In genomic region chr13:52513957-52514596, GRCh38 we compare ENCODE assay signal across 8 cellular contexts. TPM values are rescaled to one million over a fixed set of nuclear protein-coding genes. Genes with fewer than 3 reads are reported as not detected.
DNase-seq lines count a peak whose midpoint lies in the region; TF ChIP-seq lines count a peak whose summit lies in the region.
"Not testable (repeated sequence)": the region's sequence is repeated elsewhere in the genome, so short reads cannot be mapped to it uniquely, and the experiment has no call there.

No MANE protein-coding gene starts in this region.

- H3K4me3 ChIP-seq in adipocyte (ENCODE audit: low read length); fibroblast of mammary gland (ENCODE audit: control insufficient read depth, low read depth, low read length): not testable (repeated sequence)

- H3K36me3 Mint-ChIP-seq in activated CD4-positive, alpha-beta T cell treated with anti-CD3 and anti-CD28 coated beads, Interleukin-2, amount 10 ng/mL, durations not matched to agents 24 days and 14 days (ENCODE audit: low read depth) = not testable (repeated sequence)

- H3K4me1 ChIP-seq in adipocyte (ENCODE audit: control insufficient read depth, insufficient read depth, low read length) = not testable (repeated sequence)

- H3K4me1 Mint-ChIP-seq in activated CD4-positive, alpha-beta T cell treated with anti-CD3 and anti-CD28 coated beads, Interleukin-2, amount 10 ng/mL, durations not matched to agents 24 days and 14 days = not testable (repeated sequence)

- H3K27ac Mint-ChIP-seq in activated CD4-positive, alpha-beta T cell treated with anti-CD3 and anti-CD28 coated beads, Interleukin-2, amount 10 ng/mL, durations not matched to agents 24 days and 14 days = not testable (repeated sequence)

- H3K27me3 Mint-ChIP-seq in activated CD4-positive, alpha-beta T cell treated with anti-CD3 and anti-CD28 coated beads, Interleukin-2, amount 10 ng/mL, durations not matched to agents 24 days and 14 days = not testable (repeated sequence)

- not testable (repeated sequence) for H3K9me3 Mint-ChIP-seq in activated CD4-positive, alpha-beta T cell treated with anti-CD3 and anti-CD28 coated beads, Interleukin-2, amount 10 ng/mL, durations not matched to agents 24 days and 14 days

- H3K36me3 ChIP-seq in adipocyte (ENCODE audit: control insufficient read depth, insufficient read depth, low read length, severe bottlenecking) = not testable (repeated sequence)

- DNase-seq in CMK (ENCODE audit: low read depth) (peak; percentile 30), HK-2 (ENCODE audit: unreplicated experiment) (peak; percentile 0), NAMALWA (ENCODE audit: low spot score) (peak; percentile 1), SIG-M5 (lab: John Stamatoyannopoulos, UW) (peak; percentile 50), adipocyte (ENCODE audit: low read depth) (peak; percentile 0), fibroblast of mammary gland (ENCODE audit: low read depth) (peak; percentile 62)
- peak; percentile 79 for DNase-seq in activated CD4-positive, alpha-beta T cell treated with anti-CD3 and anti-CD28 coated beads, Interleukin-2, amount 10 ng/mL, durations not matched to agents 24 days and 14 days
- DNase-seq in stimulated activated CD4-positive, alpha-beta T cell treated with anti-CD3 and anti-CD28 coated beads, Interleukin-15, amount 100 ng/mL, for 24 hours = peak; percentile 1

- H3K9me3 ChIP-seq in adipocyte (ENCODE audit: control insufficient read depth, low read length) = not testable (repeated sequence)

- TF ChIP-seq CTCF in fibroblast of mammary gland (conservative IDR thresholded peaks at IDR 0.05; ENCODE audit: control insufficient read depth, insufficient read depth, low read depth, low read length) = not testable (repeated sequence)

- intact Hi-C loops in activated CD4-positive, alpha-beta T cell treated with anti-CD3 and anti-CD28 coated beads, Interleukin-2, amount 10 ng/mL, durations not matched to agents 24 days and 14 days (cut with micrococcal nuclease) = not testable (repeated sequence)

- not testable (repeated sequence) for H3K27me3 ChIP-seq in adipocyte (replicated peaks; ENCODE audit: control insufficient read depth, insufficient read depth, low read length)

- not testable (repeated sequence) for H3K9ac ChIP-seq in adipocyte (ENCODE audit: low read length)

- H3K4me3 Mint-ChIP-seq in activated CD4-positive, alpha-beta T cell treated with anti-CD3 and anti-CD28 coated beads, Interleukin-2, amount 10 ng/mL, durations not matched to agents 24 days and 14 days = not testable (repeated sequence)

RNA-seq across cellular contexts. Expression of gene CKAP2, which starts 58.8 kb away (rescaled TPM):
- total RNA-seq in activated CD4-positive, alpha-beta T cell treated with anti-CD3 and anti-CD28 coated beads, Interleukin-2, amount 10 ng/mL, durations not matched to agents 24 days and 14 days = 39.9 and 40.9 TPM in 2 replicates

Comparison
In these comparisons a context has a peak if more than half of its experiments do, and no peak if none do; other contexts are left out.
1. DNase-seq: peak in every context shown above with its lines; median percentile 79 in activated CD4-positive, alpha-beta T cell treated with anti-CD3 and anti-CD28 coated beads, Interleukin-2, amount 10 ng/mL, durations not matched to agents 24 days and 14 days; 62 in fibroblast of mammary gland; 50 in SIG-M5; 30 in CMK; 1 in NAMALWA; 1 in stimulated activated CD4-positive, alpha-beta T cell treated with anti-CD3 and anti-CD28 coated beads, Interleukin-15, amount 100 ng/mL, for 24 hours; 0 in HK-2; 0 in adipocyte.